Comparison of ENCODE assay signal across 21 cellular contexts in genomic region chr5:133896446-133896845, GRCh38.
"Had no signal": no experiment of that assay in that cellular context is flagged by ENCODE, and none has a peak within 500 bp of the region (broad histone marks: within the 10 kb centered on the region; RNA-seq: fewer than 3 reads in every experiment).

No MANE protein-coding gene starts in this region.

- H3K4me1 ChIP-seq: right lobe of liver, transverse colon had no signal

- DNase-seq: dorsolateral prefrontal cortex; effector CD8-positive, alpha-beta T cell; heart left ventricle; hypothalamus; naive thymus-derived CD4-positive, alpha-beta T cell; nephron progenitor cell; psoas muscle; retina; right lobe of liver; stimulated activated CD4-positive, alpha-beta T cell treated with anti-CD3 and anti-CD28 coated beads, Interleukin-15, amount 100 ng/mL, for 24 hours; stimulated activated CD4-positive, alpha-beta T cell treated with anti-CD3 and anti-CD28 coated beads, Interleukin-1b, Interleukin-23, amount 100 ng/mL, for 48 hours; stimulated activated CD4-positive, alpha-beta T cell treated with anti-CD3 and anti-CD28 coated beads, Interleukin-4, amount 100 ng/mL, for 24 hours; stimulated activated naive B cell treated with anti-CD40 and anti-IgM and Interleukin-4, amounts not matched to agents 10 μg/mL and 1 μg/mL and 100 μg/mL, for 72 hours; stimulated activated naive CD8-positive, alpha-beta T cell treated with anti-CD3 and anti-CD28 coated beads, Interleukin-15, amount 100 ng/mL, for 72 hours; transverse colon had no signal

- H3K27ac ChIP-seq: coronary artery, dorsolateral prefrontal cortex, heart left ventricle, neutrophil, psoas muscle, right lobe of liver, thoracic aorta, transverse colon had no signal

- H3K27me3 ChIP-seq: dorsolateral prefrontal cortex, heart left ventricle, right lobe of liver, transverse colon had no signal

- FAIRE-seq: frontal cortex, islet of Langerhans had no signal

- H3K36me3 ChIP-seq: heart left ventricle, neutrophil, right lobe of liver, thoracic aorta, transverse colon had no signal

- H3K4me3 ChIP-seq: coronary artery, dorsolateral prefrontal cortex, heart left ventricle, psoas muscle, right lobe of liver, thoracic aorta, transverse colon had no signal

- H3K4me3 Mint-ChIP-seq: naive thymus-derived CD4-positive, alpha-beta T cell; nephron progenitor cell; stimulated activated naive B cell treated with anti-CD40 and anti-IgM and Interleukin-4, amounts not matched to agents 10 μg/mL and 1 μg/mL and 100 μg/mL, for 72 hours; stimulated activated naive CD8-positive, alpha-beta T cell treated with anti-CD3 and anti-CD28 coated beads, Interleukin-15, amount 100 ng/mL, for 72 hours had no signal

- H3K36me3 Mint-ChIP-seq: naive thymus-derived CD4-positive, alpha-beta T cell; stimulated activated naive B cell treated with anti-CD40 and anti-IgM and Interleukin-4, amounts not matched to agents 10 μg/mL and 1 μg/mL and 100 μg/mL, for 72 hours had no signal

- H3K27ac Mint-ChIP-seq: naive thymus-derived CD4-positive, alpha-beta T cell; nephron progenitor cell; stimulated activated naive CD8-positive, alpha-beta T cell treated with anti-CD3 and anti-CD28 coated beads, Interleukin-15, amount 100 ng/mL, for 72 hours had no signal

- H3K4me1 Mint-ChIP-seq: naive thymus-derived CD4-positive, alpha-beta T cell had no signal

- H3K9me3 Mint-ChIP-seq: naive thymus-derived CD4-positive, alpha-beta T cell; nephron progenitor cell; stimulated activated naive B cell treated with anti-CD40 and anti-IgM and Interleukin-4, amounts not matched to agents 10 μg/mL and 1 μg/mL and 100 μg/mL, for 72 hours; stimulated activated naive CD8-positive, alpha-beta T cell treated with anti-CD3 and anti-CD28 coated beads, Interleukin-15, amount 100 ng/mL, for 72 hours had no signal

- ATAC-seq: heart left ventricle; left lobe of liver; naive thymus-derived CD4-positive, alpha-beta T cell; psoas muscle; right lobe of liver; stimulated activated naive CD8-positive, alpha-beta T cell treated with anti-CD3 and anti-CD28 coated beads, Interleukin-15, amount 100 ng/mL, for 72 hours had no signal

- H3K9me3 ChIP-seq: heart left ventricle, neutrophil, psoas muscle, right lobe of liver, thoracic aorta, transverse colon had no signal

- H3K27me3 Mint-ChIP-seq: stimulated activated naive B cell treated with anti-CD40 and anti-IgM and Interleukin-4, amounts not matched to agents 10 μg/mL and 1 μg/mL and 100 μg/mL, for 72 hours; stimulated activated naive CD8-positive, alpha-beta T cell treated with anti-CD3 and anti-CD28 coated beads, Interleukin-15, amount 100 ng/mL, for 72 hours had no signal
